ENCODE assay signal across 25 cellular contexts in genomic region chr2:2825062-2825461, GRCh38.
"Had no signal": no experiment of that assay in that cellular context is flagged by ENCODE, and none has a peak within 500 bp of the region (broad histone marks: within the 10 kb centered on the region; RNA-seq: fewer than 3 reads in every experiment).

No MANE protein-coding gene starts in this region.

- H3K36me3 ChIP-seq: left lung, transverse colon had no signal

- H3K79me2 ChIP-seq: hepatocyte had no signal

- H3K27me3 Mint-ChIP-seq: stimulated activated memory B cell treated with anti-CD40 and anti-IgM and Interleukin-4, amounts not matched to agents 10 μg/mL and 1 μg/mL and 100 μg/mL, for 72 hours had no signal

- H3K4me1 Mint-ChIP-seq: activated CD4-positive, alpha-beta T cell treated with anti-CD3 and anti-CD28 coated beads, Interleukin-2, amount 10 ng/mL, durations not matched to agents 24 days and 14 days; activated naive CD4-positive, alpha-beta T cell treated with anti-CD3 and anti-CD28 coated beads, Interleukin-2, amount 50 U/mL, for 24 hours; stimulated activated memory B cell treated with anti-CD40 and anti-IgM and Interleukin-4, amounts not matched to agents 10 μg/mL and 1 μg/mL and 100 μg/mL, for 72 hours had no signal

- H3K9me3 Mint-ChIP-seq: activated CD4-positive, alpha-beta T cell treated with anti-CD3 and anti-CD28 coated beads, Interleukin-2, amount 10 ng/mL, durations not matched to agents 24 days and 14 days had no signal

- H3K4me3 ChIP-seq: body of pancreas, hepatocyte, left lung, lung, transverse colon had no signal

- H3K4me3 Mint-ChIP-seq: activated CD4-positive, alpha-beta T cell treated with anti-CD3 and anti-CD28 coated beads, Interleukin-2, amount 10 ng/mL, durations not matched to agents 24 days and 14 days; activated CD8-positive, alpha-beta T cell treated with anti-CD3 and anti-CD28 coated beads for 36 hours; activated naive CD4-positive, alpha-beta T cell treated with anti-CD3 and anti-CD28 coated beads, Interleukin-2, amount 50 U/mL, for 24 hours; nephron; stimulated activated memory B cell treated with anti-CD40 and anti-IgM and Interleukin-4, amounts not matched to agents 10 μg/mL and 1 μg/mL and 100 μg/mL, for 72 hours had no signal

- H3K27me3 ChIP-seq: body of pancreas, hepatocyte, left lung, transverse colon had no signal

- DNase-seq: activated CD4-positive, alpha-beta T cell treated with anti-CD3 and anti-CD28 coated beads, Interleukin-2, amount 10 ng/mL, durations not matched to agents 24 days and 14 days; activated CD8-positive, alpha-beta T cell treated with anti-CD3 and anti-CD28 coated beads for 36 hours; activated gamma-delta T cell treated with Interleukin-2 at 50 U/mL for 16 hours; activated T-cell treated with anti-CD3 and anti-CD28 coated beads, Interleukin-2, amount 50 U/mL, for 1 hour; anterior cingulate cortex; body of pancreas; caudate nucleus; dermis blood vessel endothelial cell; effector memory CD4-positive, alpha-beta T cell; foreskin melanocyte; kidney glomerular epithelial cell; left lung; nucleus accumbens; small intestine; stimulated activated CD4-positive, alpha-beta T cell treated with anti-CD3 and anti-CD28 coated beads, Interleukin-15, amount 100 ng/mL, for 24 hours; SW 1271; transverse colon had no signal

- H3K27ac ChIP-seq: body of pancreas, hepatocyte, left lung, transverse colon had no signal

- H3K9me3 ChIP-seq: body of pancreas had no signal

- H3K27ac Mint-ChIP-seq: activated CD4-positive, alpha-beta T cell treated with anti-CD3 and anti-CD28 coated beads, Interleukin-2, amount 10 ng/mL, durations not matched to agents 24 days and 14 days; activated CD8-positive, alpha-beta T cell treated with anti-CD3 and anti-CD28 coated beads for 36 hours; activated naive CD4-positive, alpha-beta T cell treated with anti-CD3 and anti-CD28 coated beads, Interleukin-2, amount 50 U/mL, for 24 hours; nephron; stimulated activated memory B cell treated with anti-CD40 and anti-IgM and Interleukin-4, amounts not matched to agents 10 μg/mL and 1 μg/mL and 100 μg/mL, for 72 hours had no signal

- FAIRE-seq: endothelial cell of umbilical vein, small intestine had no signal

- H3K4me1 ChIP-seq: body of pancreas, left lung, transverse colon had no signal

- ATAC-seq: activated CD8-positive, alpha-beta T cell treated with anti-CD3 and anti-CD28 coated beads for 36 hours; body of pancreas; esophagus mucosa; left lung; sciatic nerve; stimulated activated memory B cell treated with anti-CD40 and anti-IgM and Interleukin-4, amounts not matched to agents 10 μg/mL and 1 μg/mL and 100 μg/mL, for 72 hours had no signal

- H2AFZ ChIP-seq: hepatocyte had no signal

- H3K36me3 Mint-ChIP-seq: activated naive CD4-positive, alpha-beta T cell treated with anti-CD3 and anti-CD28 coated beads, Interleukin-2, amount 50 U/mL, for 24 hours; stimulated activated memory B cell treated with anti-CD40 and anti-IgM and Interleukin-4, amounts not matched to agents 10 μg/mL and 1 μg/mL and 100 μg/mL, for 72 hours had no signal

- H3K4me2 ChIP-seq: hepatocyte had no signal
